In genomic region chr2:41906325-41906700, GRCh38 we compare ENCODE assay signal across 20 cellular contexts.
DNase-seq lines count a peak whose midpoint lies in the region; ATAC-seq, FAIRE-seq and TF ChIP-seq lines count a peak whose summit lies in the region.
"Had no signal": no experiment of that assay in that cellular context is flagged by ENCODE, and none has a peak within 500 bp of the region (broad histone marks: within the 10 kb centered on the region; RNA-seq: fewer than 3 reads in every experiment).

No MANE protein-coding gene starts in this region.

- H2AFZ ChIP-seq in HepG2 (ENCODE audit: low read length): no peak overlapping the region

- TF ChIP-seq CTCF in right lobe of liver (IDR thresholded peaks at IDR 0.05) (no peak), HepG2 (CRISPR knock-in tag; IDR thresholded peaks at IDR 0.05) (no peak), choroid plexus epithelial cell (conservative IDR thresholded peaks at IDR 0.05; ENCODE audit: low read depth, low read length) (no peak)

- H3K27ac ChIP-seq in right lobe of liver (peak overlapping the region in 2 of 3 donors; percentile 56 to 66), HepG2 (ENCODE audit: extremely low read length, insufficient read depth, low read length) (no peak overlapping the region)
- H3K27ac ChIP-seq: upper lobe of right lung had no signal

- no peak for FAIRE-seq in HepG2 (lab: Jason Lieb, UNC)
- FAIRE-seq: GM12878 had no signal

- WGBS in right lobe of liver (ENCODE audit: insufficient coverage, low coverage, low lambda C conversion rate, missing lambda C conversion rate): 41% methylated on average over 4 of the region's 4 CpGs
- 61% methylated on average over 4 of the region's 4 CpGs for WGBS in HepG2 (ENCODE audit: low lambda C conversion rate)

- H3K27me3 ChIP-seq in right lobe of liver (no peaks in the 10 kb centered on the region), HepG2 (ENCODE audit: control insufficient read depth in 1 of 2, insufficient read depth in 2 of 2, low read length in 2 of 2) (peaks cover 2 to 6% of the 10 kb centered on the region in 2 experiments; a peak in 3 of 5 replicates)
- H3K27me3 ChIP-seq: upper lobe of right lung had no signal

- intact Hi-C loops in right lobe of liver (cut with DNase I) (no loop called here), HepG2 (cut with micrococcal nuclease; ENCODE audit: unreplicated experiment) (no loop called here)

- H3K36me3 ChIP-seq in right lobe of liver (no peaks in the 10 kb centered on the region), HepG2 (replicated peaks in 1 of 2; ENCODE audit: control insufficient read depth in 1 of 2, insufficient read depth in 2 of 2, low read length in 2 of 2) (no peaks in the 10 kb centered on the region)
- H3K36me3 ChIP-seq: upper lobe of right lung had no signal

- DNase-seq in right lobe of liver (no peak), HepG2 (ENCODE audit: low spot score) (no peak), choroid plexus epithelial cell (ENCODE audit: low read depth) (peak; percentile 72), iris pigment epithelial cell (ENCODE audit: low read depth) (peak; percentile 74), NCI-H69 (lab: John Stamatoyannopoulos, UW) (no peak), mucosa of gallbladder (ENCODE audit: low spot score) (no peak), AG20443 (ENCODE audit: low spot score) (no peak)
- DNase-seq: ACHN; activated CD4-positive, CD25-positive, alpha-beta regulatory T cell treated with anti-CD3 and anti-CD28 coated beads, Interleukin-2, amount 50 U/mL, for 72 hours; activated gamma-delta T cell; amniotic stem cell; COR-L47; immature natural killer cell; NCI-H187 treated with DMSO at 0.1 percent for 48 hours; NCI-H446; stimulated activated naive CD8-positive, alpha-beta T cell treated with anti-CD3 and anti-CD28 coated beads, Interleukin-15, amount 100 ng/mL, for 72 hours; T-helper 17 cell; upper lobe of right lung had no signal

- H3K9me3 ChIP-seq in right lobe of liver (no peaks in the 10 kb centered on the region), HepG2 (ENCODE audit: low read length) (no peaks in the 10 kb centered on the region)
- H3K9me3 ChIP-seq: upper lobe of right lung had no signal

- POLR2A ChIA-PET in HepG2 (lab: Yijun Ruan, JAX): no interaction called here

- H3K9ac ChIP-seq in HepG2 (ENCODE audit: insufficient read depth, low read depth, low read length): no peak overlapping the region

- no peaks in the 10 kb centered on the region for H3K79me2 ChIP-seq in HepG2 (ENCODE audit: insufficient read depth, low read length)

- TF ChIP-seq POLR2A in right lobe of liver (IDR thresholded peaks at IDR 0.05) (no peak), HepG2 (IDR thresholded peaks at IDR 0.05; ENCODE audit: insufficient read depth in 1 of 2, low read depth in 2 of 2, low read length in 2 of 2) (no peak)

- H3K4me1 ChIP-seq in right lobe of liver: peaks cover 0 to 56% (median 22%) of the 10 kb centered on the region in 4 donors
- no peaks in the 10 kb centered on the region for H3K4me1 ChIP-seq in HepG2 (ENCODE audit: insufficient read depth, low read length)
- H3K4me1 ChIP-seq: upper lobe of right lung had no signal

- H3K4me3 ChIP-seq in right lobe of liver: no peak overlapping the region
- H3K4me3 ChIP-seq in HepG2 (replicated peaks in 1 of 3; ENCODE audit: insufficient read depth in 1 of 3, low read depth in 2 of 3, low read length in 3 of 3): no peak overlapping the region
- no peak overlapping the region for H3K4me3 ChIP-seq in choroid plexus epithelial cell (ENCODE audit: low read depth, low read length)
- H3K4me3 ChIP-seq: GM12878, upper lobe of right lung had no signal

- in situ Hi-C loops in HepG2 (cut with HindIII; ENCODE audit: extremely low pct_ligation_motif_present, low pct_unique_long_range_greater_than_20kb): no loop called here

- TF ChIP-seq EP300 in HepG2 (IDR thresholded peaks at IDR 0.05; ENCODE audit: low read depth in 2 of 2, low read length in 2 of 2) (no peak), HepG2 (CRISPR knock-in tag; IDR thresholded peaks at IDR 0.05; ENCODE audit: borderline replicate concordance) (no peak)

- CTCF ChIA-PET in HepG2 (lab: Yijun Ruan, JAX; ENCODE audit: low intra/inter-chr PET ratio, low total read pairs): no interaction called here

- TF ChIP-seq RAD21 in HepG2 (CRISPR knock-in tag; IDR thresholded peaks at IDR 0.05): no peak

- no peak overlapping the region for H3K4me2 ChIP-seq in HepG2 (ENCODE audit: low read depth, low read length)

- H4K20me1 ChIP-seq in HepG2 (ENCODE audit: insufficient read depth, low read length): no peaks in the 10 kb centered on the region

- peak in 2 of 4 donors; percentile 12 to 41 for ATAC-seq in right lobe of liver
- no peak for ATAC-seq in HepG2
- ATAC-seq in HG03135 (IDR thresholded peaks at IDR 0.05; ENCODE audit: unreplicated experiment): no peak
- ATAC-seq: GM12878; stimulated activated naive CD8-positive, alpha-beta T cell treated with anti-CD3 and anti-CD28 coated beads, Interleukin-15, amount 100 ng/mL, for 72 hours; T-helper 17 cell; upper lobe of right lung had no signal

- no TSS peak for BruUV-seq in HepG2 (replicated peaks; lab: Mats Ljungman, UMichigan)

TF ChIP-seq in HepG2, 621 proteins besides CTCF, POLR2A, EP300 and RAD21 (continues in another document):
- TF ChIP-seq ZBTB39 (CRISPR knock-in tag; IDR thresholded peaks at IDR 0.05) (no peak), NFE2 (CRISPR knock-in tag; IDR thresholded peaks at IDR 0.05) (no peak), ZNF710 (CRISPR knock-in tag; IDR thresholded peaks at IDR 0.05; ENCODE audit: borderline replicate concordance) (no peak), ATF4 (CRISPR knock-in tag; IDR thresholded peaks at IDR 0.05) (no peak)

Comparison
In these comparisons a context has a peak if more than half of its experiments do, and no peak if none do; other contexts are left out.
1. DNase-seq: peak in choroid plexus epithelial cell (single experiment) and iris pigment epithelial cell (single experiment); none in right lobe of liver (0 of 3), HepG2 (single experiment), NCI-H69 (single experiment), mucosa of gallbladder (single experiment) and AG20443 (single experiment).